In genomic region chr2:109168716-109169115, GRCh38 we compare ENCODE assay signal across 26 cellular contexts.
"Had no signal": no experiment of that assay in that cellular context is flagged by ENCODE, and none has a peak within 500 bp of the region (broad histone marks: within the 10 kb centered on the region; RNA-seq: fewer than 3 reads in every experiment).

No MANE protein-coding gene starts in this region.

- H3K27ac ChIP-seq: Peyer's patch, RWPE1, SJCRH30, VCaP had no signal

- H3K36me3 ChIP-seq: Peyer's patch, SJCRH30 had no signal

- H3K27ac Mint-ChIP-seq: activated CD4-positive, alpha-beta memory T cell treated with anti-CD3 and anti-CD28 coated beads for 36 hours; activated CD4-positive, alpha-beta T cell treated with anti-CD3 and anti-CD28 coated beads, Interleukin-2, amount 10 ng/mL, durations not matched to agents 7 days and 5 days had no signal

- H3K27me3 ChIP-seq: Peyer's patch, SJCRH30 had no signal

- ATAC-seq: activated naive CD4-positive, alpha-beta T cell treated with anti-CD3 and anti-CD28 coated beads, Interleukin-2, amount 50 U/mL, for 72 hours; activated T-cell treated with anti-CD3 and anti-CD28 coated beads, Interleukin-2, amount 50 U/mL, for 4 hours had no signal

- H3K36me3 Mint-ChIP-seq: activated CD4-positive, alpha-beta memory T cell treated with anti-CD3 and anti-CD28 coated beads for 36 hours had no signal

- DNase-seq: activated CD4-positive, alpha-beta memory T cell treated with anti-CD3 and anti-CD28 coated beads for 36 hours; activated CD4-positive, alpha-beta T cell treated with anti-CD3 and anti-CD28 coated beads, Interleukin-2, amount 10 ng/mL, durations not matched to agents 7 days and 5 days; activated CD4-positive, CD25-positive, alpha-beta regulatory T cell; activated CD8-positive, alpha-beta memory T cell treated with anti-CD3 and anti-CD28 coated beads for 24 hours; activated effector memory CD4-positive, alpha-beta T cell treated with anti-CD3 and anti-CD28 coated beads, Interleukin-2, amount 50 U/mL, for 16 hours; activated naive CD4-positive, alpha-beta T cell treated with Interleukin-2 at 50 U/mL for 16 hours; activated T-cell treated with anti-CD3 and anti-CD28 coated beads, Interleukin-2, amount 50 U/mL, for 4 hours; anterior cingulate cortex; MM.1S; NCI-H1105; NCI-H1436; NCI-H1694 treated with DMSO at 0.1 percent for 48 hours; NCI-H2081 treated with DMSO at 0.1 percent for 48 hours; NCI-H2227 treated with DMSO at 0.1 percent for 48 hours; NCI-H446 treated with DMSO at 0.1 percent for 48 hours; NCI-H526 treated with DMSO at 0.1 percent for 48 hours; NCI-H82; NK-92 treated with Interleukin-12 subunit alpha and Interleukin-12 subunit beta, amount 100 ng/mL, for 24 hours; Peyer's patch; Right ventricle myocardium superior; SJCRH30; SK-N-SH; T-helper 1 cell had no signal

- H3K4me3 Mint-ChIP-seq: activated CD4-positive, alpha-beta memory T cell treated with anti-CD3 and anti-CD28 coated beads for 36 hours; activated CD4-positive, alpha-beta T cell treated with anti-CD3 and anti-CD28 coated beads, Interleukin-2, amount 10 ng/mL, durations not matched to agents 7 days and 5 days; activated T-cell treated with anti-CD3 and anti-CD28 coated beads, Interleukin-2, amount 50 U/mL, for 4 hours had no signal

- H3K9me3 Mint-ChIP-seq: activated CD4-positive, alpha-beta memory T cell treated with anti-CD3 and anti-CD28 coated beads for 36 hours; activated CD4-positive, alpha-beta T cell treated with anti-CD3 and anti-CD28 coated beads, Interleukin-2, amount 10 ng/mL, durations not matched to agents 7 days and 5 days; activated T-cell treated with anti-CD3 and anti-CD28 coated beads, Interleukin-2, amount 50 U/mL, for 4 hours had no signal

- H3K4me2 ChIP-seq: SK-N-SH had no signal

- H3K4me3 ChIP-seq: Peyer's patch, SJCRH30 had no signal

- H3K9me3 ChIP-seq: Peyer's patch, SJCRH30, SK-N-SH had no signal

- H3K4me1 ChIP-seq: SJCRH30 had no signal

- H3K9ac ChIP-seq: SK-N-SH had no signal

- H3K9me2 ChIP-seq: SK-N-SH had no signal
